In the genomic region with DNA sequence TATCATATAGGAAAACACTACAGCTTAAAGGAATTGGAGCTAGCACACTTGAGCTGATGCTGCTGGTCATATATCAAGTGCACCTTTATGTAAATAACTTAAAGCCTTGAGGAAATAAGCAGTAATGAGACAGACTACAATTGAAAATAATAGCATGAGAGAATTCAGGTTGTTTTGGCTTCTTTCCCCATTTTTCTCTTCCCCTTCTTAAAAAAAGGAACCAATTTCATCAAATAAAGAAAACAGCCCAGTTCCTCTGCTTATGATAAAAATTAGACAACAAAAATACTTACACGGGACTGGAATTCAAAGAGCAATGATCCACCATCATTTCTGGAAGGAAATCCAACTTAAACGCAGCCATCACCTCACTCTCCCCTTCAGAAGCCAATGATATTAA, we compare ENCODE assay signal across 2 cellular contexts.
TF ChIP-seq lines count a peak whose summit lies in the region.

No MANE protein-coding gene starts in this region.

TF ChIP-seq in H1, 55 proteins besides CTCF, POLR2A, EP300 and RAD21:
- TF ChIP-seq CREB1 (IDR thresholded peaks at IDR 0.05) (no peak), SIN3A (conservative IDR thresholded peaks at IDR 0.05 in 1 of 2, IDR thresholded peaks at IDR 0.05 in 1 of 2; ENCODE audit: low read depth in 1 of 2, low read length in 2 of 2) (no peak), MAFK (IDR thresholded peaks at IDR 0.05; ENCODE audit: low read depth, low read length) (no peak), SIX5 (IDR thresholded peaks at IDR 0.05; ENCODE audit: low read depth, low read length) (no peak), BCL11A (IDR thresholded peaks at IDR 0.05; ENCODE audit: low read depth in 2 of 2, low read length in 2 of 2) (no peak), EZH2 (IDR thresholded peaks at IDR 0.05; ENCODE audit: low read depth, low read length, severe bottlenecking) (no peak), CTBP2 (IDR thresholded peaks at IDR 0.05; ENCODE audit: borderline replicate concordance, insufficient read depth, insufficient read length, low read length) (no peak), RNF2 (IDR thresholded peaks at IDR 0.05; ENCODE audit: borderline replicate concordance, low read depth, low read length, missing control alignments, poor library complexity, severe bottlenecking) (no peak), NRF1 (IDR thresholded peaks at IDR 0.05; ENCODE audit: low read depth, low read length) (no peak), TEAD4 (IDR thresholded peaks at IDR 0.05; ENCODE audit: low read depth, low read length) (no peak), CHD1 (IDR thresholded peaks at IDR 0.05; ENCODE audit: low read depth, low read length) (no peak), RXRA (IDR thresholded peaks at IDR 0.05; ENCODE audit: insufficient read depth, low read depth, low read length) (no peak), BRCA1 (IDR thresholded peaks at IDR 0.05; ENCODE audit: low read depth, low read length) (no peak), JUND (IDR thresholded peaks at IDR 0.05; ENCODE audit: low read length) (no peak), TAF7 (optimal IDR thresholded peaks at IDR 0.05; ENCODE audit: borderline replicate concordance, low read depth, low read length) (no peak), HDAC2 (IDR thresholded peaks at IDR 0.05; ENCODE audit: borderline replicate concordance in 1 of 2, low read depth in 2 of 2, low read length in 2 of 2) (no peak), CBX5 (IDR thresholded peaks at IDR 0.05; ENCODE audit: low read depth, low read length) (no peak)
- TF ChIP-seq, protein P1, sequence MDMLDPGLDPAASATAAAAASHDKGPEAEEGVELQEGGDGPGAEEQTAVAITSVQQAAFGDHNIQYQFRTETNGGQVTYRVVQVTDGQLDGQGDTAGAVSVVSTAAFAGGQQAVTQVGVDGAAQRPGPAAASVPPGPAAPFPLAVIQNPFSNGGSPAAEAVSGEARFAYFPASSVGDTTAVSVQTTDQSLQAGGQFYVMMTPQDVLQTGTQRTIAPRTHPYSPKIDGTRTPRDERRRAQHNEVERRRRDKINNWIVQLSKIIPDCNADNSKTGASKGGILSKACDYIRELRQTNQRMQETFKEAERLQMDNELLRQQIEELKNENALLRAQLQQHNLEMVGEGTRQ (IDR thresholded peaks at IDR 0.05; ENCODE audit: low read length) = no peak
- TF ChIP-seq, protein P2, sequence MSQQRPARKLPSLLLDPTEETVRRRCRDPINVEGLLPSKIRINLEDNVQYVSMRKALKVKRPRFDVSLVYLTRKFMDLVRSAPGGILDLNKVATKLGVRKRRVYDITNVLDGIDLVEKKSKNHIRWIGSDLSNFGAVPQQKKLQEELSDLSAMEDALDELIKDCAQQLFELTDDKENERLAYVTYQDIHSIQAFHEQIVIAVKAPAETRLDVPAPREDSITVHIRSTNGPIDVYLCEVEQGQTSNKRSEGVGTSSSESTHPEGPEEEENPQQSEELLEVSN (IDR thresholded peaks at IDR 0.05) = no peak

TF ChIP-seq in HEK293T, 16 proteins besides CTCF, POLR2A, EP300 and RAD21:
- TF ChIP-seq SUZ12 (IDR thresholded peaks at IDR 0.05) (no peak), ARNT (IDR thresholded peaks at IDR 0.05) (no peak), FOXK2 (IDR thresholded peaks at IDR 0.05) (no peak), HDGF (IDR thresholded peaks at IDR 0.05; ENCODE audit: borderline replicate concordance) (no peak), CTBP1 (IDR thresholded peaks at IDR 0.05; ENCODE audit: borderline replicate concordance) (no peak), BHLHE40 (IDR thresholded peaks at IDR 0.05; ENCODE audit: borderline replicate concordance) (no peak), ZNF384 (IDR thresholded peaks at IDR 0.05) (no peak), TARDBP (IDR thresholded peaks at IDR 0.05) (no peak), FOXA1 (IDR thresholded peaks at IDR 0.05) (no peak), L3MBTL2 (conservative IDR thresholded peaks at IDR 0.05) (no peak), FOXM1 (IDR thresholded peaks at IDR 0.05; ENCODE audit: borderline replicate concordance) (no peak), ELF4 (IDR thresholded peaks at IDR 0.05) (no peak), NFRKB (IDR thresholded peaks at IDR 0.05) (no peak), SP1 (IDR thresholded peaks at IDR 0.05) (no peak), LEF1 (IDR thresholded peaks at IDR 0.05; ENCODE audit: borderline replicate concordance) (no peak)
- TF ChIP-seq, protein P3, sequence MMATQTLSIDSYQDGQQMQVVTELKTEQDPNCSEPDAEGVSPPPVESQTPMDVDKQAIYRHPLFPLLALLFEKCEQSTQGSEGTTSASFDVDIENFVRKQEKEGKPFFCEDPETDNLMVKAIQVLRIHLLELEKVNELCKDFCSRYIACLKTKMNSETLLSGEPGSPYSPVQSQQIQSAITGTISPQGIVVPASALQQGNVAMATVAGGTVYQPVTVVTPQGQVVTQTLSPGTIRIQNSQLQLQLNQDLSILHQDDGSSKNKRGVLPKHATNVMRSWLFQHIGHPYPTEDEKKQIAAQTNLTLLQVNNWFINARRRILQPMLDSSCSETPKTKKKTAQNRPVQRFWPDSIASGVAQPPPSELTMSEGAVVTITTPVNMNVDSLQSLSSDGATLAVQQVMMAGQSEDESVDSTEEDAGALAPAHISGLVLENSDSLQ (IDR thresholded peaks at IDR 0.05) = no peak
